ENCODE assay signal across 8 cellular contexts in genomic region chr1:5992814-5993552, GRCh38. TPM values are rescaled to one million over a fixed set of nuclear protein-coding genes. Genes with fewer than 3 reads are reported as not detected.
DNase-seq lines count a peak whose midpoint lies in the region; ATAC-seq and TF ChIP-seq lines count a peak whose summit lies in the region.

No MANE protein-coding gene starts in this region.

- H3K9me3 Mint-ChIP-seq in HFFc6 (no peaks in the 10 kb centered on the region), endothelial cell (ENCODE audit: unreplicated experiment) (no peaks in the 10 kb centered on the region)

- peak overlapping the region; percentile 92 for H3K4me2 ChIP-seq in neural cell (ENCODE audit: low read length)

- H3K27me3 Mint-ChIP-seq in HFFc6 (ENCODE audit: insufficient read depth) (peaks cover 2% of the 10 kb centered on the region; the same call in 1 of the 2 replicates), endothelial cell (ENCODE audit: unreplicated experiment) (peaks cover 17% of the 10 kb centered on the region)

- no peaks in the 10 kb centered on the region for H3K9me2 ChIP-seq in neural cell (ENCODE audit: insufficient read depth, low read length)

- H4K20me1 ChIP-seq in neural cell (ENCODE audit: insufficient read depth), result no peaks in the 10 kb centered on the region

- peaks cover 24% of the 10 kb centered on the region for H3K79me2 ChIP-seq in neural cell (replicated peaks; ENCODE audit: insufficient read depth, low read length)

- H3K27ac Mint-ChIP-seq in HFFc6, result peak overlapping the region; percentile 71
- no peak overlapping the region for H3K27ac Mint-ChIP-seq in endothelial cell (ENCODE audit: unreplicated experiment)

- H3K9ac ChIP-seq in neural cell (ENCODE audit: low read length), result peak overlapping the region; percentile 95

- peak; percentile 36 for DNase-seq in ELR (ENCODE audit: low read depth)
- no peak for DNase-seq in HFFc6
- DNase-seq in SW480 (ENCODE audit: low spot score), result peak; percentile 26
- no peak for DNase-seq in endothelial cell (ENCODE audit: low spot score)
- DNase-seq in sciatic nerve (ENCODE audit: low spot score), result no peak
- no peak for DNase-seq in amygdala (lab: John Stamatoyannopoulos, UW)
- no peak for DNase-seq in iPS-NIHi7 (ENCODE audit: extremely low spot score)

- peak overlapping the region; percentile 97 for H3K27ac ChIP-seq in neural cell (ENCODE audit: low read length)

- TF ChIP-seq EP300 in neural cell (conservative IDR thresholded peaks at IDR 0.05; ENCODE audit: poor library complexity, severe bottlenecking), result no peak

- H3F3A ChIP-seq in neural cell (ENCODE audit: insufficient read depth, low read length, poor library complexity, severe bottlenecking), result no peaks in the 10 kb centered on the region

- no peaks in the 10 kb centered on the region for H3K36me3 ChIP-seq in neural cell (ENCODE audit: insufficient read depth, low read length)

- no peaks in the 10 kb centered on the region for H3K27me3 ChIP-seq in neural cell (ENCODE audit: insufficient read depth, low read depth, low read length)

- no peaks in the 10 kb centered on the region for H3K9me3 ChIP-seq in neural cell (ENCODE audit: low read length)

- H2AFZ ChIP-seq in neural cell (ENCODE audit: low read depth, low read length), result peak overlapping the region; percentile 88

- H3K4me3 ChIP-seq in neural cell (ENCODE audit: low read length), result peak overlapping the region; percentile 96

- no peaks in the 10 kb centered on the region for H3K36me3 Mint-ChIP-seq in HFFc6 (ENCODE audit: low read depth)
- no peaks in the 10 kb centered on the region for H3K36me3 Mint-ChIP-seq in endothelial cell (ENCODE audit: low read depth, unreplicated experiment)

- no peak for TF ChIP-seq RAD21 in neural cell (conservative IDR thresholded peaks at IDR 0.05)

- ATAC-seq in sciatic nerve, result no peak

- intact Hi-C loops in sciatic nerve (cut with DNase I), result no loop called here

- H3K4me3 Mint-ChIP-seq in HFFc6 (peak overlapping the region; percentile 91), endothelial cell (ENCODE audit: unreplicated experiment) (peak overlapping the region; percentile 89)

- TF ChIP-seq CTCF in HFFc6 (IDR thresholded peaks at IDR 0.05), result no peak
- no peak for TF ChIP-seq CTCF in endothelial cell (IDR thresholded peaks at IDR 0.05; ENCODE audit: unreplicated experiment)
- peak; percentile 8 for TF ChIP-seq CTCF in neural cell (IDR thresholded peaks at IDR 0.05; ENCODE audit: poor library complexity, severe bottlenecking)

- peaks cover 22% of the 10 kb centered on the region for H3K4me1 Mint-ChIP-seq in HFFc6 (ENCODE audit: low read depth)
- H3K4me1 Mint-ChIP-seq in endothelial cell (ENCODE audit: unreplicated experiment), result peaks cover 10% of the 10 kb centered on the region

TF ChIP-seq in neural cell, 6 proteins besides CTCF, POLR2A, EP300 and RAD21:
- peak; percentile 81 for TF ChIP-seq POLR2AphosphoS5 (IDR thresholded peaks at IDR 0.05)
- TF ChIP-seq REST (IDR thresholded peaks at IDR 0.05; ENCODE audit: borderline replicate concordance), result peak; percentile 18
- no peak for TF ChIP-seq SMC3 (conservative IDR thresholded peaks at IDR 0.05; ENCODE audit: poor library complexity)
- TF ChIP-seq TAF1 (IDR thresholded peaks at IDR 0.05; ENCODE audit: low read depth), result peak; percentile 6

RNA-seq across cellular contexts. Expression of gene NPHP4, which starts 0.8 kb away (rescaled TPM):
- 1 to 10 TPM; 5.0 to 6.8 (median 6.0) TPM for total RNA-seq in HFFc6 (2021; fragmentation: NEBNext Ultra II Directional; extraction: Animal tissue kit (Norgen Biotek cat#: 25700))
- total RNA-seq in endothelial cell (ENCODE audit: unreplicated experiment) (15.3 TPM), sciatic nerve (18.0 TPM)
- 17.1 and 21.5 TPM in 2 replicates for polyA plus RNA-seq in neural cell
- 20.0 and 23.1 TPM in 2 replicates for polyA minus RNA-seq in neural cell

RNA-seq across cellular contexts. Expression of gene KCNAB2, which starts 52.7 kb away (rescaled TPM):
- 10 to 100 TPM in 4 of 6 experiments, 1 to 10 TPM in 2; 8.0 to 12.6 (median 10.7) TPM for total RNA-seq in HFFc6 (2021; fragmentation: NEBNext Ultra II Directional; extraction: Animal tissue kit (Norgen Biotek cat#: 25700))
- total RNA-seq in endothelial cell (ENCODE audit: unreplicated experiment) (4.1 TPM), sciatic nerve (20.1 TPM)
- 11.7 and 11.8 TPM in 2 replicates for polyA plus RNA-seq in neural cell
- polyA minus RNA-seq in neural cell, result 20.8 and 21.9 TPM in 2 replicates

Comparison
In these comparisons a context has a peak if more than half of its experiments do, and no peak if none do; other contexts are left out.
1. DNase-seq: peak in ELR (single experiment) and SW480 (single experiment); none in HFFc6 (single experiment), endothelial cell (single experiment), sciatic nerve (single experiment), amygdala (0 of 56) and iPS-NIHi7 (single experiment).